11 cellular contexts compared by ENCODE assay signal in genomic region chr22:30204742-30205111, GRCh38. TPM values are rescaled to one million over a fixed set of nuclear protein-coding genes. Genes with fewer than 3 reads are reported as not detected.
A peak's percentile ranks its signal among the peaks of the same experiment; 100 is the strongest.
DNase-seq lines count a peak whose midpoint lies in the region; ATAC-seq and TF ChIP-seq lines count a peak whose summit lies in the region.
"Had no signal": no experiment of that assay in that cellular context is flagged by ENCODE, and none has a peak within 500 bp of the region (broad histone marks: within the 10 kb centered on the region; RNA-seq: fewer than 3 reads in every experiment).

No MANE protein-coding gene starts in this region.

- peaks cover 17% of the 10 kb centered on the region for H3K27me3 Mint-ChIP-seq in nephron (ENCODE audit: low read depth)
- no peaks in the 10 kb centered on the region for H3K27me3 Mint-ChIP-seq in natural killer cell treated with Interleukin-12 subunit alpha and Interleukin-12 subunit beta and Interleukin-15 and Interleukin-18, amount 100 ng/mL, for 72 hours
- H3K27me3 Mint-ChIP-seq in activated CD4-positive, alpha-beta T cell treated with anti-CD3 and anti-CD28 coated beads for 36 hours, result no peaks in the 10 kb centered on the region

- peaks cover 71% of the 10 kb centered on the region for H3K4me1 Mint-ChIP-seq in nephron
- peaks cover 0 to 2% of the 10 kb centered on the region in 2 donors for H3K4me1 Mint-ChIP-seq in natural killer cell treated with Interleukin-12 subunit alpha and Interleukin-12 subunit beta and Interleukin-15 and Interleukin-18, amount 100 ng/mL, for 72 hours (ENCODE audit: low read depth in 2 of 2)
- no peaks in the 10 kb centered on the region for H3K4me1 Mint-ChIP-seq in activated CD4-positive, alpha-beta T cell treated with anti-CD3 and anti-CD28 coated beads for 36 hours

- H3K9me3 Mint-ChIP-seq in nephron, result no peaks in the 10 kb centered on the region
- H3K9me3 Mint-ChIP-seq in natural killer cell treated with Interleukin-12 subunit alpha and Interleukin-12 subunit beta and Interleukin-15 and Interleukin-18, amount 100 ng/mL, for 72 hours, result no peaks in the 10 kb centered on the region
- H3K9me3 Mint-ChIP-seq in activated CD4-positive, alpha-beta T cell treated with anti-CD3 and anti-CD28 coated beads for 36 hours (ENCODE audit: low read depth), result no peaks in the 10 kb centered on the region

- peak overlapping the region; percentile 44 to 96 (median 90) for H3K27ac Mint-ChIP-seq in nephron
- H3K27ac Mint-ChIP-seq in natural killer cell treated with Interleukin-12 subunit alpha and Interleukin-12 subunit beta and Interleukin-15 and Interleukin-18, amount 100 ng/mL, for 72 hours, result no peak overlapping the region
- H3K27ac Mint-ChIP-seq in activated CD4-positive, alpha-beta T cell treated with anti-CD3 and anti-CD28 coated beads for 36 hours, result no peak overlapping the region

- no peak for ATAC-seq in natural killer cell treated with Interleukin-12 subunit alpha and Interleukin-12 subunit beta and Interleukin-15 and Interleukin-18, amount 100 ng/mL, for 72 hours
- ATAC-seq in HG02852 (IDR thresholded peaks at IDR 0.05; ENCODE audit: unreplicated experiment), result no peak
- ATAC-seq in activated CD4-positive, alpha-beta T cell treated with anti-CD3 and anti-CD28 coated beads for 36 hours, result no peak

- TF ChIP-seq CTCF in AG09309 (IDR thresholded peaks at IDR 0.05; ENCODE audit: control insufficient read depth, insufficient read depth, low read depth, low read length, missing control alignments) (no peak), nephron (IDR thresholded peaks at IDR 0.05; ENCODE audit: unreplicated experiment in 3 of 3) (no peak)

- no peaks in the 10 kb centered on the region for H3K36me3 Mint-ChIP-seq in nephron (ENCODE audit: low read depth)
- H3K36me3 Mint-ChIP-seq in natural killer cell treated with Interleukin-12 subunit alpha and Interleukin-12 subunit beta and Interleukin-15 and Interleukin-18, amount 100 ng/mL, for 72 hours, result no peaks in the 10 kb centered on the region
- no peaks in the 10 kb centered on the region for H3K36me3 Mint-ChIP-seq in activated CD4-positive, alpha-beta T cell treated with anti-CD3 and anti-CD28 coated beads for 36 hours (ENCODE audit: low read depth)

- peak overlapping the region in 1 of 3 experiments; percentile 23 for H3K4me3 Mint-ChIP-seq in nephron
- H3K4me3 Mint-ChIP-seq in natural killer cell treated with Interleukin-12 subunit alpha and Interleukin-12 subunit beta and Interleukin-15 and Interleukin-18, amount 100 ng/mL, for 72 hours, result no peak overlapping the region
- H3K4me3 Mint-ChIP-seq in activated CD4-positive, alpha-beta T cell treated with anti-CD3 and anti-CD28 coated beads for 36 hours, result no peak overlapping the region

- no peak overlapping the region for H3K4me3 ChIP-seq in AG09309 (ENCODE audit: control insufficient read depth, low read depth, low read length)

- CTCF ChIA-PET in activated CD4-positive, alpha-beta T cell treated with anti-CD3 and anti-CD28 coated beads for 36 hours (lab: Charles Lee), result interaction anchor here (1.4 kb wide), 1 partner anchor 9 kb away, joined by 5 read pairs; no protein-coding TSS in a partner anchor

- DNase-seq in AG09309 (ENCODE audit: low read depth), result peak; percentile 85
- DNase-seq in NCI-H1694 (lab: John Stamatoyannopoulos, UW), result peak; percentile 54
- peak; percentile 87 for DNase-seq in epidermal melanocyte (ENCODE audit: insufficient read length, low spot score)
- no peak for DNase-seq in ecto neural progenitor cell (ENCODE audit: low spot score)
- no peak for DNase-seq in natural killer cell treated with Interleukin-12 subunit alpha and Interleukin-12 subunit beta and Interleukin-15 and Interleukin-18, amount 100 ng/mL, for 72 hours (ENCODE audit: low spot score)
- DNase-seq in activated CD4-positive, alpha-beta T cell treated with anti-CD3 and anti-CD28 coated beads for 36 hours, result no peak
- DNase-seq: activated CD8-positive, alpha-beta memory T cell treated with anti-CD3 and anti-CD28 coated beads, Interleukin-2, amount 50 U/mL, for 48 hours; cortex of kidney; DMS153 had no signal

- POLR2A ChIA-PET in activated CD4-positive, alpha-beta T cell treated with anti-CD3 and anti-CD28 coated beads for 36 hours (lab: Charles Lee), result no interaction called here

- intact Hi-C loops in activated CD4-positive, alpha-beta T cell treated with anti-CD3 and anti-CD28 coated beads for 36 hours (cut with DNase I, micrococcal nuclease), result no loop called here

RNA-seq across cellular contexts. Expression of gene LIF, which starts 41.8 kb away (rescaled TPM):
- total RNA-seq in natural killer cell treated with Interleukin-12 subunit alpha and Interleukin-12 subunit beta and Interleukin-15 and Interleukin-18, amount 100 ng/mL, for 72 hours, result 100 to 1,000 TPM in 1 of 2 donors, 10 to 100 TPM in 1; 63.3 to 125 TPM
- 100 to 1,000 TPM in 1 of 2 experiments, 10 to 100 TPM in 1; 77.3 to 105 TPM for total RNA-seq in activated CD4-positive, alpha-beta T cell treated with anti-CD3 and anti-CD28 coated beads for 36 hours

Comparison
In these comparisons a context has a peak if more than half of its experiments do, and no peak if none do; other contexts are left out.
1. DNase-seq: peak in AG09309 (single experiment), NCI-H1694 (single experiment) and epidermal melanocyte (single experiment); none in ecto neural progenitor cell (single experiment), natural killer cell treated with Interleukin-12 subunit alpha and Interleukin-12 subunit beta and Interleukin-15 and Interleukin-18, amount 100 ng/mL, for 72 hours (single experiment) and activated CD4-positive, alpha-beta T cell treated with anti-CD3 and anti-CD28 coated beads for 36 hours (single experiment).
2. H3K27ac Mint-ChIP-seq: peak in nephron (3 of 3); none in natural killer cell treated with Interleukin-12 subunit alpha and Interleukin-12 subunit beta and Interleukin-15 and Interleukin-18, amount 100 ng/mL, for 72 hours (0 of 2) and activated CD4-positive, alpha-beta T cell treated with anti-CD3 and anti-CD28 coated beads for 36 hours (single experiment).